In the genomic region with DNA sequence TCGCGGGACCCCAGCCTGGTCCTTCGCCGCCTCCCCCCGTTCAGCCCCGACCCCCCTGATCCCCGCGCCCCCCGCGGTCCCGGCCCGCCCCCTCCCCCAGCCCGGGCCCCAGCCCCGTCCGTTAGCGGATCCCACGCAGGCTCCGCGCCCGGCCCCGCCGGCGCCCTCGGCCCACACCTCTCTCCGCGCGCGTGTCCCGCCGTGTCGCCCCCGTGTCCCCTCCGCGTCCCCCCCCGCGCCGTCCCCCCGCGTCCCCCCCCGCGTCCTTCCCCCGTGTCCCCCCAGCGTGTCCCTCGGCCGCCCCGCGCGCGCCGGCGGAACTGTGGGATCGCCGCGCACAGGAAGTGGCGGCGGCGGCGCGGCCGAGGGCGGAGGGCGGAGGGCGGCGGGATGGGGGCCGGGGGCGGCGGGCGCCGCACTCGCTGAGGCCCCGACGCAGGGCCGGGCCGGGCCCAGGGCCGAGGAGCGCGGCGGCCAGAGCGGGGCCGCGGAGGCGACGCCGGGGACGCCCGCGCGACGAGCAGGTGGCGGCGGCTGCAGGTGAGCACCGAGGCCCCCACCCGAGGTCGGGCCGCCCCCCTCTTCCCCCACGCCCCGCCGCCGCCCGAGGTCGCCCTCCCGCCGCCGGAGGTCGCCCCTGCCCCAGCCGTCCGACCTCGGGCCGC, we compare ENCODE assay signal across 8 cellular contexts. TPM values are rescaled to one million over a fixed set of nuclear protein-coding genes. Genes with fewer than 3 reads are reported as not detected.
DNase-seq lines count a peak whose midpoint lies in the region; ATAC-seq and TF ChIP-seq lines count a peak whose summit lies in the region.

A gene with protein sequence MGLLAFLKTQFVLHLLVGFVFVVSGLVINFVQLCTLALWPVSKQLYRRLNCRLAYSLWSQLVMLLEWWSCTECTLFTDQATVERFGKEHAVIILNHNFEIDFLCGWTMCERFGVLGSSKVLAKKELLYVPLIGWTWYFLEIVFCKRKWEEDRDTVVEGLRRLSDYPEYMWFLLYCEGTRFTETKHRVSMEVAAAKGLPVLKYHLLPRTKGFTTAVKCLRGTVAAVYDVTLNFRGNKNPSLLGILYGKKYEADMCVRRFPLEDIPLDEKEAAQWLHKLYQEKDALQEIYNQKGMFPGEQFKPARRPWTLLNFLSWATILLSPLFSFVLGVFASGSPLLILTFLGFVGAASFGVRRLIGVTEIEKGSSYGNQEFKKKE (plus strand): TSS at position 418 of the 665 bp plus-strand sequence. CDS start 94,459 bp downstream, outside the sequence.

- H3K4me3 Mint-ChIP-seq in GM23338, result peak within 1 kb of the TSS; percentile 64
- H3K4me3 Mint-ChIP-seq in central memory CD8-positive, alpha-beta T cell, result peak within 1 kb of the TSS; percentile 78

- no peaks in the 10 kb centered on the region for H4K20me1 ChIP-seq in GM23338 (replicated peaks; ENCODE audit: insufficient read depth)

- no peaks in the 10 kb centered on the region for H3K36me3 Mint-ChIP-seq in GM23338 (ENCODE audit: low read depth)
- H3K36me3 Mint-ChIP-seq in central memory CD8-positive, alpha-beta T cell (ENCODE audit: insufficient read depth), result peaks cover 8% of the 10 kb centered on the region

- H3K9me2 ChIP-seq in GM23338 (ENCODE audit: insufficient read depth), result no peaks in the 10 kb centered on the region

- H3K4me1 Mint-ChIP-seq in GM23338, result peaks cover 15% of the 10 kb centered on the region
- peaks cover 35% of the 10 kb centered on the region for H3K4me1 Mint-ChIP-seq in central memory CD8-positive, alpha-beta T cell

- ATAC-seq in GM23338, result no peak; the same call in 2 of the 3 replicates
- peak; percentile 16 for ATAC-seq in central memory CD8-positive, alpha-beta T cell (replicated peaks; ENCODE audit: extremely low read depth, poor library complexity, severe bottlenecking)
- peak; percentile 11 for ATAC-seq in left lobe of liver
- ATAC-seq in HG02938 (IDR thresholded peaks at IDR 0.05; ENCODE audit: unreplicated experiment), result no peak

- H3K4me3 ChIP-seq in BJ (ENCODE audit: low read depth, low read length), result peak within 1 kb of the TSS; percentile 63
- peak within 1 kb of the TSS; percentile 63 for H3K4me3 ChIP-seq in GM23338

- H3K27me3 ChIP-seq in BJ (ENCODE audit: control insufficient read depth, insufficient read depth, low read length) (no peaks in the 10 kb centered on the region), GM23338 (ENCODE audit: insufficient read depth) (peaks cover 30% of the 10 kb centered on the region)

- H3K4me1 ChIP-seq in GM23338 (ENCODE audit: insufficient read depth), result peaks cover 10% of the 10 kb centered on the region

- no peak within 1 kb of the TSS for H3K27ac Mint-ChIP-seq in GM23338
- H3K27ac Mint-ChIP-seq in central memory CD8-positive, alpha-beta T cell (ENCODE audit: low read depth), result peak within 1 kb of the TSS; percentile 88

- peak within 1 kb of the TSS; percentile 80 for H3K4me2 ChIP-seq in GM23338

- DNase-seq in BJ (ENCODE audit: low read depth) (no peak), GM23338 (ENCODE audit: low spot score) (peak; percentile 51), T-helper 22 cell (ENCODE audit: low read depth) (peak; percentile 26), left lobe of liver (ENCODE audit: low spot score) (peak; percentile 54), HPDE6-E6E7 (ENCODE audit: extremely low spot score) (no peak)
- no peak for DNase-seq in central memory CD8-positive, alpha-beta T cell (ENCODE audit: low spot score in 2 of 2)
- DNase-seq in stimulated activated CD4-positive, alpha-beta T cell treated with anti-CD3 and anti-CD28 coated beads, TNF-alpha, amount 100 ng/mL, for 24 hours (ENCODE audit: low read depth in 3 of 3), result peak in 2 of 3 experiments; percentile 19 to 28

- H3F3A ChIP-seq in GM23338 (replicated peaks; ENCODE audit: low read depth), result peaks cover 12% of the 10 kb centered on the region; the same call in 1 of the 2 replicates

- H3K27ac ChIP-seq in GM23338 (ENCODE audit: low read depth), result no peak within 1 kb of the TSS

- TF ChIP-seq CTCF in BJ (IDR thresholded peaks at IDR 0.05; ENCODE audit: insufficient read depth, low read depth, low read length) (no peak), GM23338 (conservative IDR thresholded peaks at IDR 0.05; ENCODE audit: low read depth in 2 of 2) (no peak)

- POLR2A ChIA-PET in BJ (lab: Charles Lee), result no interaction called here

- H2AFZ ChIP-seq in GM23338, result peak within 1 kb of the TSS; percentile 85; the same call in 1 of the 2 replicates

- no peaks in the 10 kb centered on the region for H3K9me3 Mint-ChIP-seq in GM23338
- no peaks in the 10 kb centered on the region for H3K9me3 Mint-ChIP-seq in central memory CD8-positive, alpha-beta T cell

- CTCF ChIA-PET in BJ (lab: Yijun Ruan, JAX), result interaction anchor here (0.7 kb wide), 1 partner anchor 24 kb away, joined by 4 read pairs; no protein-coding TSS in a partner anchor

- H3K27me3 Mint-ChIP-seq in GM23338 (ENCODE audit: insufficient read depth, low read depth, poor library complexity), result peaks cover 23% of the 10 kb centered on the region
- no peaks in the 10 kb centered on the region for H3K27me3 Mint-ChIP-seq in central memory CD8-positive, alpha-beta T cell

- no peaks in the 10 kb centered on the region for H3K79me2 ChIP-seq in GM23338 (replicated peaks; ENCODE audit: insufficient read depth)

- H3K36me3 ChIP-seq in BJ (ENCODE audit: control insufficient read depth, insufficient read depth, low read length), result peaks cover 3% of the 10 kb centered on the region
- H3K36me3 ChIP-seq in GM23338 (ENCODE audit: insufficient read depth), result no peaks in the 10 kb centered on the region

TF ChIP-seq in GM23338, 12 proteins besides CTCF, POLR2A, EP300 and RAD21 (continues in another document):
- TF ChIP-seq, protein P1, sequence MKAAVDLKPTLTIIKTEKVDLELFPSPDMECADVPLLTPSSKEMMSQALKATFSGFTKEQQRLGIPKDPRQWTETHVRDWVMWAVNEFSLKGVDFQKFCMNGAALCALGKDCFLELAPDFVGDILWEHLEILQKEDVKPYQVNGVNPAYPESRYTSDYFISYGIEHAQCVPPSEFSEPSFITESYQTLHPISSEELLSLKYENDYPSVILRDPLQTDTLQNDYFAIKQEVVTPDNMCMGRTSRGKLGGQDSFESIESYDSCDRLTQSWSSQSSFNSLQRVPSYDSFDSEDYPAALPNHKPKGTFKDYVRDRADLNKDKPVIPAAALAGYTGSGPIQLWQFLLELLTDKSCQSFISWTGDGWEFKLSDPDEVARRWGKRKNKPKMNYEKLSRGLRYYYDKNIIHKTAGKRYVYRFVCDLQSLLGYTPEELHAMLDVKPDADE (IDR thresholded peaks at IDR 0.05), result no peak

RNA-seq across cellular contexts. Expression of the gene that starts here (rescaled TPM):
- polyA plus RNA-seq in BJ (2011; rRNA removed) (39.7 and 68.5 TPM in 2 replicates), GM23338 (2016; fragmentation: Nextera tagmentation; extraction: Ambion mirVana) (1.1 and 2.1 TPM in 2 replicates)
- polyA minus RNA-seq in BJ (2011; rRNA and poly(A)+ RNA removed), result 47.0 and 50.1 TPM in 2 replicates
- total RNA-seq in GM23338 (2014; rRNA removed; shearing (Covaris generic)), result 4.4 and 6.1 TPM in 2 replicates
- 127 TPM for total RNA-seq in left lobe of liver

Comparison
In these comparisons a context has a peak if more than half of its experiments do, and no peak if none do; other contexts are left out.
1. RNA of the gene that starts here (total RNA-seq): 127 TPM in left lobe of liver (single experiment); 4.4 to 6.1 TPM in GM23338; every median in the first group is over 10 times any median in the second.
2. RNA of the gene that starts here (polyA plus RNA-seq): 39.7 to 68.5 TPM in BJ; 1.1 to 2.1 TPM in GM23338; every median in the first group is over 10 times any median in the second.
3. DNase-seq: peak in GM23338 (single experiment), T-helper 22 cell (single experiment), left lobe of liver (single experiment) and stimulated activated CD4-positive, alpha-beta T cell treated with anti-CD3 and anti-CD28 coated beads, TNF-alpha, amount 100 ng/mL, for 24 hours (2 of 3); none in BJ (single experiment), central memory CD8-positive, alpha-beta T cell (0 of 2) and HPDE6-E6E7 (single experiment).
4. ATAC-seq: peak in central memory CD8-positive, alpha-beta T cell (single experiment) and left lobe of liver (single experiment); none in GM23338 (single experiment) and HG02938 (single experiment).